Comparison of ENCODE assay signal across 17 cellular contexts in genomic region chr4:185139736-185140135, GRCh38. TPM values are rescaled to one million over a fixed set of nuclear protein-coding genes. Genes with fewer than 3 reads are reported as not detected.
DNase-seq lines count a peak whose midpoint lies in the region; ATAC-seq, FAIRE-seq and TF ChIP-seq lines count a peak whose summit lies in the region.
"Had no signal": no experiment of that assay in that cellular context is flagged by ENCODE, and none has a peak within 500 bp of the region (broad histone marks: within the 10 kb centered on the region; RNA-seq: fewer than 3 reads in every experiment).

No MANE protein-coding gene starts in this region.

- H3K4me3 ChIP-seq in IMR-90 (ENCODE audit: insufficient read depth, low read depth, low read length) (no peak overlapping the region), bronchial epithelial cell (ENCODE audit: low read depth, low read length) (no peak overlapping the region), osteoblast (ENCODE audit: insufficient read depth, low read length) (no peak overlapping the region)
- H3K4me3 ChIP-seq: SJSA1 had no signal

- no peak for TF ChIP-seq RAD21 in IMR-90 (IDR thresholded peaks at IDR 0.05; ENCODE audit: low read length)

- H3K4me1 ChIP-seq in IMR-90 (ENCODE audit: control insufficient read depth, insufficient read depth, low read length) (no peaks in the 10 kb centered on the region; the same call in 1 of the 2 replicates), osteoblast (ENCODE audit: insufficient read depth, low read length) (peaks cover 16% of the 10 kb centered on the region)

- no peak for TF ChIP-seq POLR2A in IMR-90 (IDR thresholded peaks at IDR 0.05; ENCODE audit: low read depth, low read length)

- no peaks in the 10 kb centered on the region for H3K9me3 Mint-ChIP-seq in activated CD4-positive, alpha-beta T cell treated with anti-CD3 and anti-CD28 coated beads, Interleukin-2, amount 10 ng/mL, durations not matched to agents 7 days and 5 days

- H2AK5ac ChIP-seq in IMR-90 (ENCODE audit: low read depth, low read length), result no peak overlapping the region

- dilution Hi-C loops in IMR-90 (cut with HindIII; ENCODE audit: low sequenced_read_pairs, unreplicated experiment), result no loop called here

- H3K4me3 Mint-ChIP-seq in activated CD4-positive, alpha-beta T cell treated with anti-CD3 and anti-CD28 coated beads, Interleukin-2, amount 10 ng/mL, durations not matched to agents 7 days and 5 days, result no peak overlapping the region

- H3K36me3 ChIP-seq in IMR-90 (ENCODE audit: control insufficient read depth, insufficient read depth, low read length) (no peaks in the 10 kb centered on the region), bronchial epithelial cell (ENCODE audit: control insufficient read depth, insufficient read depth, low read length) (peaks cover under 1% of the 10 kb centered on the region), osteoblast (ENCODE audit: insufficient read depth, low read length) (no peaks in the 10 kb centered on the region)
- H3K36me3 ChIP-seq: SJSA1 had no signal

- DNase-seq in HT1080 (ENCODE audit: low read depth) (peak; percentile 3), IMR-90 (no peak), bronchial epithelial cell (ENCODE audit: low read depth) (peak; percentile 35), osteoblast (ENCODE audit: insufficient read length, low spot score, missing footprints) (peak; percentile 87), NCI-H1436 treated with DMSO at 0.1 percent for 48 hours (lab: John Stamatoyannopoulos, UW) (no peak)
- no peak for DNase-seq in activated CD4-positive, alpha-beta T cell treated with anti-CD3 and anti-CD28 coated beads, Interleukin-2, amount 10 ng/mL, durations not matched to agents 7 days and 5 days
- DNase-seq: CD4-positive, CD25-positive, alpha-beta regulatory T cell; DMS79; KBM-7; NCI-H1092 treated with DMSO at 0.1 percent for 48 hours; NCI-H2029 treated with DMSO at 0.1 percent for 48 hours; NCI-H226; NCI-H510A treated with DMSO at 0.1 percent for 48 hours; NCI-H748 treated with DMSO at 0.1 percent for 48 hours; NK-92 treated with Interleukin-12 subunit alpha and Interleukin-12 subunit beta, amount 100 ng/mL, for 24 hours had no signal

- no peak overlapping the region for H3K18ac ChIP-seq in IMR-90 (ENCODE audit: low read depth, low read length)

- CTCF ChIA-PET in IMR-90 (lab: Yijun Ruan, JAX), result interaction anchor here (1.3 kb wide), 1 partner anchor 44 kb away, joined by 3 read pairs; no protein-coding TSS in a partner anchor
- CTCF ChIA-PET in activated CD4-positive, alpha-beta T cell treated with anti-CD3 and anti-CD28 coated beads, Interleukin-2, amount 10 ng/mL, durations not matched to agents 7 days and 5 days (lab: Charles Lee), result interaction anchor here (1.0 kb wide), 1 partner anchor 21 kb away, joined by 3 read pairs; no protein-coding TSS in a partner anchor

- no TSS peak for BruUV-seq in IMR-90 (replicated peaks; lab: Mats Ljungman, UMichigan)

- H2BK20ac ChIP-seq in IMR-90 (ENCODE audit: low read depth, low read length), result no peak overlapping the region

- H3K4me1 Mint-ChIP-seq in activated CD4-positive, alpha-beta T cell treated with anti-CD3 and anti-CD28 coated beads, Interleukin-2, amount 10 ng/mL, durations not matched to agents 7 days and 5 days, result peaks cover 10% of the 10 kb centered on the region

- ATAC-seq in IMR-90 (ENCODE audit: low read depth), result no peak
- no peak for ATAC-seq in HG02798 (IDR thresholded peaks at IDR 0.05; ENCODE audit: poor library complexity, unreplicated experiment)

- no peak overlapping the region for H3K14ac ChIP-seq in IMR-90 (replicated peaks; ENCODE audit: low read depth, low read length)

- no peaks in the 10 kb centered on the region for H3K36me3 Mint-ChIP-seq in activated CD4-positive, alpha-beta T cell treated with anti-CD3 and anti-CD28 coated beads, Interleukin-2, amount 10 ng/mL, durations not matched to agents 7 days and 5 days (ENCODE audit: low read depth)
- H3K36me3 Mint-ChIP-seq: CD4-positive, CD25-positive, alpha-beta regulatory T cell had no signal

- H3K56ac ChIP-seq in IMR-90 (ENCODE audit: extremely low read depth, insufficient read depth, low read length), result no peak overlapping the region

- H2AFZ ChIP-seq in IMR-90 (replicated peaks; ENCODE audit: low read length, poor library complexity) (peak overlapping the region; percentile 56), osteoblast (ENCODE audit: low read length) (peak overlapping the region; percentile 12)

- H2BK15ac ChIP-seq in IMR-90 (ENCODE audit: low read depth, low read length), result no peak overlapping the region

- no peak overlapping the region for H3K23ac ChIP-seq in IMR-90 (ENCODE audit: low read depth, low read length)

- no peak overlapping the region for H4K91ac ChIP-seq in IMR-90 (ENCODE audit: insufficient read depth, low read depth, low read length)

- no peak overlapping the region for H3K27ac ChIP-seq in IMR-90 (ENCODE audit: insufficient read depth, low read length)
- no peak overlapping the region for H3K27ac ChIP-seq in osteoblast (ENCODE audit: low read depth, low read length)
- H3K27ac ChIP-seq: SJSA1 had no signal

- H3K79me2 ChIP-seq in osteoblast (ENCODE audit: insufficient read depth, low read length), result peaks cover 12% of the 10 kb centered on the region

- H3K4me2 ChIP-seq in IMR-90 (ENCODE audit: low read depth, low read length) (no peak overlapping the region), osteoblast (ENCODE audit: insufficient read depth, low read length) (no peak overlapping the region)

- no peak overlapping the region for H3K27ac Mint-ChIP-seq in activated CD4-positive, alpha-beta T cell treated with anti-CD3 and anti-CD28 coated beads, Interleukin-2, amount 10 ng/mL, durations not matched to agents 7 days and 5 days
- H3K27ac Mint-ChIP-seq: CD4-positive, CD25-positive, alpha-beta regulatory T cell had no signal

- FAIRE-seq in bronchial epithelial cell (lab: Jason Lieb, UNC), result no peak

- TF ChIP-seq CTCF in IMR-90 (conservative IDR thresholded peaks at IDR 0.05; ENCODE audit: low read depth, low read length) (no peak), bronchial epithelial cell (IDR thresholded peaks at IDR 0.05; ENCODE audit: insufficient read depth, low read length, severe bottlenecking) (no peak), osteoblast (IDR thresholded peaks at IDR 0.05; ENCODE audit: extremely low read depth, low read depth, low read length) (no peak)

- H4K20me1 ChIP-seq in IMR-90 (ENCODE audit: insufficient read depth, low read length) (no peaks in the 10 kb centered on the region; the same call in 1 of the 2 replicates), osteoblast (ENCODE audit: insufficient read depth, low read length) (peaks cover 9% of the 10 kb centered on the region)

- no CpG with 5 or more reads among the region's 6 CpGs for WGBS in IMR-90 (ENCODE audit: extremely low coverage in 2 of 2, insufficient read length in 1 of 2), 2 experiments

- intact Hi-C loops in IMR-90 (cut with micrococcal nuclease), result loop anchor here (5.0 to 10.0 kb wide), 3 partner anchors 168 to 903 kb away; no protein-coding TSS in a partner anchor

- H3K9me3 ChIP-seq in IMR-90 (ENCODE audit: control insufficient read depth, insufficient read depth, low read length), result no peaks in the 10 kb centered on the region
- no peaks in the 10 kb centered on the region for H3K9me3 ChIP-seq in osteoblast (ENCODE audit: low read depth, low read length)
- H3K9me3 ChIP-seq: SJSA1 had no signal

- POLR2A ChIA-PET in IMR-90 (lab: Charles Lee; ENCODE audit: unreplicated experiment), result no interaction called here
- POLR2A ChIA-PET in activated CD4-positive, alpha-beta T cell treated with anti-CD3 and anti-CD28 coated beads, Interleukin-2, amount 10 ng/mL, durations not matched to agents 7 days and 5 days (lab: Charles Lee), result no interaction called here

- no peak overlapping the region for H2AK9ac ChIP-seq in IMR-90 (replicated peaks; ENCODE audit: low read depth, low read length, poor library complexity)

- H3K9ac ChIP-seq in IMR-90 (ENCODE audit: low read depth, low read length), result no peak overlapping the region

- H3K27me3 ChIP-seq in IMR-90 (ENCODE audit: control insufficient read depth, insufficient read depth, low read length) (peaks cover 5% of the 10 kb centered on the region), bronchial epithelial cell (ENCODE audit: control insufficient read depth, insufficient read depth, low read length) (no peaks in the 10 kb centered on the region), osteoblast (ENCODE audit: insufficient read depth, low read length) (no peaks in the 10 kb centered on the region)

- no peak overlapping the region for H4K8ac ChIP-seq in IMR-90 (ENCODE audit: low read depth in 2 of 2, low read length in 2 of 2)

- no peak overlapping the region for H3K4ac ChIP-seq in IMR-90 (ENCODE audit: low read depth, low read length)

- peaks cover 48% of the 10 kb centered on the region for H3K27me3 Mint-ChIP-seq in activated CD4-positive, alpha-beta T cell treated with anti-CD3 and anti-CD28 coated beads, Interleukin-2, amount 10 ng/mL, durations not matched to agents 7 days and 5 days

- no peak overlapping the region for H2BK5ac ChIP-seq in IMR-90 (ENCODE audit: low read depth, low read length, poor library complexity, severe bottlenecking)

- no peak overlapping the region for H2BK120ac ChIP-seq in IMR-90 (ENCODE audit: low read depth, low read length)

- H3K9me1 ChIP-seq in IMR-90 (ENCODE audit: insufficient read depth, low read length), result no peaks in the 10 kb centered on the region

- in situ Hi-C loops in IMR-90 (cut with MboI; ENCODE audit: low sequenced_read_pairs), result loop anchor here (5.0 to 10.0 kb wide), 2 partner anchors 97 to 135 kb away; no protein-coding TSS in a partner anchor

- H4K5ac ChIP-seq in IMR-90 (ENCODE audit: low read depth, low read length), result no peak overlapping the region

- H3K79me1 ChIP-seq in IMR-90 (ENCODE audit: low read depth in 1 of 2, low read length in 2 of 2), result peaks cover 0 to 8% of the 10 kb centered on the region in 2 experiments; a peak in 2 of 4 replicates

TF ChIP-seq in IMR-90, 13 proteins besides CTCF, POLR2A, EP300 and RAD21 (continues in another document):
- TF ChIP-seq RCOR1 (IDR thresholded peaks at IDR 0.05; ENCODE audit: insufficient replicate concordance, low read length) (no peak), FOS (IDR thresholded peaks at IDR 0.05; ENCODE audit: low read depth, low read length) (no peak), MAFK (IDR thresholded peaks at IDR 0.05; ENCODE audit: low read depth, low read length) (no peak), BHLHE40 (IDR thresholded peaks at IDR 0.05; ENCODE audit: low read depth, low read length) (no peak), NFE2L2 (IDR thresholded peaks at IDR 0.05; ENCODE audit: low read depth, low read length) (no peak)

RNA-seq across cellular contexts. Expression of gene SLC25A4, which starts 3.3 kb away (rescaled TPM):
- 27.2 and 33.9 TPM in 2 replicates for total RNA-seq in HT1080 (2014; rRNA removed; shearing (Covaris generic))
- 17.3 and 18.7 TPM in 2 replicates for polyA plus RNA-seq in HT1080 (2015; cell fraction: cytosol; rRNA removed)
- polyA plus RNA-seq in HT1080 (2015; cell fraction: nucleus; rRNA removed), result 15.3 and 15.5 TPM in 2 replicates
- total RNA-seq in IMR-90 (2012; rRNA removed) (16.0 and 21.9 TPM in 2 replicates), bronchial epithelial cell (16.9 and 20.0 TPM in 2 replicates), osteoblast (8.3 and 14.1 TPM in 2 replicates)
- polyA plus RNA-seq in IMR-90 (2012; rRNA removed), result 19.9 and 21.6 TPM in 2 replicates
- 11.0 and 18.4 TPM in 2 replicates for polyA plus RNA-seq in IMR-90 (2012; cell fraction: cytosol; rRNA removed)
- polyA plus RNA-seq in IMR-90 (2012; cell fraction: nucleus; rRNA removed; ENCODE audit: low replicate concordance), result 27.6 and 29.2 TPM in 2 replicates
- 1 to 10 TPM; 2.2 to 2.9 TPM for total RNA-seq in activated CD4-positive, alpha-beta T cell treated with anti-CD3 and anti-CD28 coated beads, Interleukin-2, amount 10 ng/mL, durations not matched to agents 7 days and 5 days

Comparison
In these comparisons a context has a peak if more than half of its experiments do, and no peak if none do; other contexts are left out.
1. DNase-seq: peak in HT1080 (single experiment), bronchial epithelial cell (single experiment) and osteoblast (single experiment); none in IMR-90 (single experiment), NCI-H1436 treated with DMSO at 0.1 percent for 48 hours (single experiment) and activated CD4-positive, alpha-beta T cell treated with anti-CD3 and anti-CD28 coated beads, Interleukin-2, amount 10 ng/mL, durations not matched to agents 7 days and 5 days (single experiment).